ENCODE assay signal across 1 cellular context in the genomic region with DNA sequence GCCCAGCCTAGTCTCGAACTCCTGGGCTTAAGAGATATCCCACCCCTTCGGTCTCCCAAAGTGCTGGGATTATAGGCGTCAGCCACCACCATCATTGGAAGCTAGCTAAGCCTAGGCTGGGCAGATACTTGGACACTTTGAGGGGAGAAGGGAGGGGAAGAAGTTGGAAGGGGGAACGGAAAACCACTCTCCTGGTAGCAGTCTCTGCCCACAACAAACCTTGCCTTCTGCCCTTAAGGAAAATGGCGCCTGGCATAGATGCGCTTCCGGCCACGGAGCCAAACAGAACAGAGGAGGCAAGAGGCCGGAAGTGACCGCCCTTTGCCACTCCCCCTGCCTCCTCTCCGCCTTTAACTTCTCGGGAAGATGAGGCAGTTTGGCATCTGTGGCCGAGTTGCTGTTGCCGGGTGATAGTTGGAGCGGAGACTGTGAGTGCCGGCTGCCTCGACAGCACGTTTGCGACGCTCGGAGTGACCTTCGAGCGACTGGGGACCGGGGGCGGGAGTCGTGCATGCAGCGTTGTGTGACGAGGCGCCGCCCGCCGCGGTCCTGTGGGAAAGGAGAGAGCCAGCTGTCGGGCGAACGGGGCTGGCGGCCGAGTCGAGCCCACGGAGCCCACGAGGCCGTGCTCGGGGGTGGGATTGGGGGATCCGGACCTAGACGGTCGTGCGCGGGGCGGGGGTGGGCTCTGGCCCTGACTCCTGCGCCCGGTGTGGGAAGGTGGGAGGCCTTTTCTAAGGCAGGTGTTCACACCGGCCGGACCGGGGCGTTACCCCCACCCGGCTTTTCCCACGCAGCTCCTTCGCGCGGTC.
TF ChIP-seq lines count a peak whose summit lies in the region.

Gene MFN1 (plus strand): TSS at position 327 of the 812 bp plus-strand sequence. CDS start 1,143 bp downstream, outside the sequence.

TF ChIP-seq in HepG2, 621 proteins besides CTCF, POLR2A, EP300 and RAD21 (continued from another document and continues in another):
- TF ChIP-seq ZBTB40 (IDR thresholded peaks at IDR 0.05) (peak; percentile 67), ZBTB40 (CRISPR knock-in tag; IDR thresholded peaks at IDR 0.05) (peak; percentile 44; the same call in 1 of the 2 replicates), AKNA (CRISPR knock-in tag; IDR thresholded peaks at IDR 0.05; ENCODE audit: borderline replicate concordance) (0 out of 2 replicates have a peak, but pooled peaks have one; percentile 34), KLF16 (CRISPR knock-in tag; IDR thresholded peaks at IDR 0.05) (peak in 1 of 2 experiments; percentile 64; a peak in 1 of 4 replicates), THAP7 (CRISPR knock-in tag; IDR thresholded peaks at IDR 0.05) (peak; percentile 70; the same call in 1 of the 2 replicates), IRF2 (CRISPR knock-in tag; IDR thresholded peaks at IDR 0.05) (peak; percentile 65), ZNF598 (CRISPR knock-in tag; IDR thresholded peaks at IDR 0.05; ENCODE audit: borderline replicate concordance) (peak; percentile 85; the same call in 1 of the 2 replicates), JUN (CRISPR knock-in tag; IDR thresholded peaks at IDR 0.05) (no peak), GATAD2A (CRISPR knock-in tag; IDR thresholded peaks at IDR 0.05) (peak; percentile 18; the same call in 1 of the 2 replicates), ZNF501 (CRISPR knock-in tag; IDR thresholded peaks at IDR 0.05) (peak; percentile 91), ZNF572 (CRISPR knock-in tag; IDR thresholded peaks at IDR 0.05) (peak; percentile 91; the same call in 1 of the 2 replicates), KDM5B (CRISPR knock-in tag; IDR thresholded peaks at IDR 0.05; ENCODE audit: borderline replicate concordance) (peak; percentile 76; the same call in 1 of the 2 replicates), SMARCE1 (IDR thresholded peaks at IDR 0.05; ENCODE audit: borderline replicate concordance) (no peak), SNAPC2 (CRISPR knock-in tag; IDR thresholded peaks at IDR 0.05) (0 out of 2 replicates have a peak, but pooled peaks have one; percentile 44), JARID2 (CRISPR knock-in tag; IDR thresholded peaks at IDR 0.05; ENCODE audit: insufficient replicate concordance) (no peak), ZNF430 (CRISPR knock-in tag; IDR thresholded peaks at IDR 0.05) (peak; percentile 68; the same call in 1 of the 2 replicates), THAP11 (CRISPR knock-in tag; IDR thresholded peaks at IDR 0.05) (peak; percentile 86), RARA (CRISPR knock-in tag; IDR thresholded peaks at IDR 0.05) (0 out of 2 replicates have a peak, but pooled peaks have one; percentile 4), ATM (IDR thresholded peaks at IDR 0.05; ENCODE audit: borderline replicate concordance) (no peak)
- TF ChIP-seq, protein P1, sequence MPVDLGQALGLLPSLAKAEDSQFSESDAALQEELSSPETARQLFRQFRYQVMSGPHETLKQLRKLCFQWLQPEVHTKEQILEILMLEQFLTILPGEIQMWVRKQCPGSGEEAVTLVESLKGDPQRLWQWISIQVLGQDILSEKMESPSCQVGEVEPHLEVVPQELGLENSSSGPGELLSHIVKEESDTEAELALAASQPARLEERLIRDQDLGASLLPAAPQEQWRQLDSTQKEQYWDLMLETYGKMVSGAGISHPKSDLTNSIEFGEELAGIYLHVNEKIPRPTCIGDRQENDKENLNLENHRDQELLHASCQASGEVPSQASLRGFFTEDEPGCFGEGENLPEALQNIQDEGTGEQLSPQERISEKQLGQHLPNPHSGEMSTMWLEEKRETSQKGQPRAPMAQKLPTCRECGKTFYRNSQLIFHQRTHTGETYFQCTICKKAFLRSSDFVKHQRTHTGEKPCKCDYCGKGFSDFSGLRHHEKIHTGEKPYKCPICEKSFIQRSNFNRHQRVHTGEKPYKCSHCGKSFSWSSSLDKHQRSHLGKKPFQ (CRISPR knock-in tag; IDR thresholded peaks at IDR 0.05; ENCODE audit: insufficient replicate concordance), result peak; percentile 91
- TF ChIP-seq, protein P2, sequence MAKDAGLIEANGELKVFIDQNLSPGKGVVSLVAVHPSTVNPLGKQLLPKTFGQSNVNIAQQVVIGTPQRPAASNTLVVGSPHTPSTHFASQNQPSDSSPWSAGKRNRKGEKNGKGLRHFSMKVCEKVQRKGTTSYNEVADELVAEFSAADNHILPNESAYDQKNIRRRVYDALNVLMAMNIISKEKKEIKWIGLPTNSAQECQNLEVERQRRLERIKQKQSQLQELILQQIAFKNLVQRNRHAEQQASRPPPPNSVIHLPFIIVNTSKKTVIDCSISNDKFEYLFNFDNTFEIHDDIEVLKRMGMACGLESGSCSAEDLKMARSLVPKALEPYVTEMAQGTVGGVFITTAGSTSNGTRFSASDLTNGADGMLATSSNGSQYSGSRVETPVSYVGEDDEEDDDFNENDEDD (CRISPR knock-in tag; IDR thresholded peaks at IDR 0.05; ENCODE audit: borderline replicate concordance), result peak; percentile 49; the same call in 1 of the 2 replicates
- TF ChIP-seq, protein P3, sequence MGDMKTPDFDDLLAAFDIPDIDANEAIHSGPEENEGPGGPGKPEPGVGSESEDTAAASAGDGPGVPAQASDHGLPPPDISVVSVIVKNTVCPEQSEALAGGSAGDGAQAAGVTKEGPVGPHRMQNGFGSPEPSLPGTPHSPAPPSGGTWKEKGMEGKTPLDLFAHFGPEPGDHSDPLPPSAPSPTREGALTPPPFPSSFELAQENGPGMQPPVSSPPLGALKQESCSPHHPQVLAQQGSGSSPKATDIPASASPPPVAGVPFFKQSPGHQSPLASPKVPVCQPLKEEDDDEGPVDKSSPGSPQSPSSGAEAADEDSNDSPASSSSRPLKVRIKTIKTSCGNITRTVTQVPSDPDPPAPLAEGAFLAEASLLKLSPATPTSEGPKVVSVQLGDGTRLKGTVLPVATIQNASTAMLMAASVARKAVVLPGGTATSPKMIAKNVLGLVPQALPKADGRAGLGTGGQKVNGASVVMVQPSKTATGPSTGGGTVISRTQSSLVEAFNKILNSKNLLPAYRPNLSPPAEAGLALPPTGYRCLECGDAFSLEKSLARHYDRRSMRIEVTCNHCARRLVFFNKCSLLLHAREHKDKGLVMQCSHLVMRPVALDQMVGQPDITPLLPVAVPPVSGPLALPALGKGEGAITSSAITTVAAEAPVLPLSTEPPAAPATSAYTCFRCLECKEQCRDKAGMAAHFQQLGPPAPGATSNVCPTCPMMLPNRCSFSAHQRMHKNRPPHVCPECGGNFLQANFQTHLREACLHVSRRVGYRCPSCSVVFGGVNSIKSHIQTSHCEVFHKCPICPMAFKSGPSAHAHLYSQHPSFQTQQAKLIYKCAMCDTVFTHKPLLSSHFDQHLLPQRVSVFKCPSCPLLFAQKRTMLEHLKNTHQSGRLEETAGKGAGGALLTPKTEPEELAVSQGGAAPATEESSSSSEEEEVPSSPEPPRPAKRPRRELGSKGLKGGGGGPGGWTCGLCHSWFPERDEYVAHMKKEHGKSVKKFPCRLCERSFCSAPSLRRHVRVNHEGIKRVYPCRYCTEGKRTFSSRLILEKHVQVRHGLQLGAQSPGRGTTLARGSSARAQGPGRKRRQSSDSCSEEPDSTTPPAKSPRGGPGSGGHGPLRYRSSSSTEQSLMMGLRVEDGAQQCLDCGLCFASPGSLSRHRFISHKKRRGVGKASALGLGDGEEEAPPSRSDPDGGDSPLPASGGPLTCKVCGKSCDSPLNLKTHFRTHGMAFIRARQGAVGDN (CRISPR knock-in tag; IDR thresholded peaks at IDR 0.05), result peak; percentile 87
- TF ChIP-seq, protein P4, sequence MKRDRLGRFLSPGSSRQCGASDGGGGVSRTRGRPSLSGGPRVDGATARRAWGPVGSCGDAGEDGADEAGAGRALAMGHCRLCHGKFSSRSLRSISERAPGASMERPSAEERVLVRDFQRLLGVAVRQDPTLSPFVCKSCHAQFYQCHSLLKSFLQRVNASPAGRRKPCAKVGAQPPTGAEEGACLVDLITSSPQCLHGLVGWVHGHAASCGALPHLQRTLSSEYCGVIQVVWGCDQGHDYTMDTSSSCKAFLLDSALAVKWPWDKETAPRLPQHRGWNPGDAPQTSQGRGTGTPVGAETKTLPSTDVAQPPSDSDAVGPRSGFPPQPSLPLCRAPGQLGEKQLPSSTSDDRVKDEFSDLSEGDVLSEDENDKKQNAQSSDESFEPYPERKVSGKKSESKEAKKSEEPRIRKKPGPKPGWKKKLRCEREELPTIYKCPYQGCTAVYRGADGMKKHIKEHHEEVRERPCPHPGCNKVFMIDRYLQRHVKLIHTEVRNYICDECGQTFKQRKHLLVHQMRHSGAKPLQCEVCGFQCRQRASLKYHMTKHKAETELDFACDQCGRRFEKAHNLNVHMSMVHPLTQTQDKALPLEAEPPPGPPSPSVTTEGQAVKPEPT (CRISPR knock-in tag; IDR thresholded peaks at IDR 0.05; ENCODE audit: low read depth), result peak; percentile 51; the same call in 1 of the 2 replicates
